Comparison of ENCODE assay signal across 7 cellular contexts in genomic region chr14:98393527-98393926, GRCh38.
"Had no signal": no experiment of that assay in that cellular context is flagged by ENCODE, and none has a peak within 500 bp of the region (broad histone marks: within the 10 kb centered on the region; RNA-seq: fewer than 3 reads in every experiment).

No MANE protein-coding gene starts in this region.

- ATAC-seq: HepG2, K562 had no signal

- H3K4me3 ChIP-seq: K562 had no signal

- H3K27ac Mint-ChIP-seq: IgD-negative memory B cell had no signal

- H3K4me3 Mint-ChIP-seq: IgD-negative memory B cell had no signal

- H3K27ac ChIP-seq: HL-60 had no signal

- H3K27me3 Mint-ChIP-seq: IgD-negative memory B cell had no signal

- DNase-seq: IMR-90, KBM-7, KG1 had no signal

- H3K4me1 Mint-ChIP-seq: IgD-negative memory B cell had no signal
